ENCODE assay signal across 2 cellular contexts in genomic region chr22:18935889-18936529, GRCh38.
TF ChIP-seq lines count a peak whose summit lies in the region.

A gene with protein sequence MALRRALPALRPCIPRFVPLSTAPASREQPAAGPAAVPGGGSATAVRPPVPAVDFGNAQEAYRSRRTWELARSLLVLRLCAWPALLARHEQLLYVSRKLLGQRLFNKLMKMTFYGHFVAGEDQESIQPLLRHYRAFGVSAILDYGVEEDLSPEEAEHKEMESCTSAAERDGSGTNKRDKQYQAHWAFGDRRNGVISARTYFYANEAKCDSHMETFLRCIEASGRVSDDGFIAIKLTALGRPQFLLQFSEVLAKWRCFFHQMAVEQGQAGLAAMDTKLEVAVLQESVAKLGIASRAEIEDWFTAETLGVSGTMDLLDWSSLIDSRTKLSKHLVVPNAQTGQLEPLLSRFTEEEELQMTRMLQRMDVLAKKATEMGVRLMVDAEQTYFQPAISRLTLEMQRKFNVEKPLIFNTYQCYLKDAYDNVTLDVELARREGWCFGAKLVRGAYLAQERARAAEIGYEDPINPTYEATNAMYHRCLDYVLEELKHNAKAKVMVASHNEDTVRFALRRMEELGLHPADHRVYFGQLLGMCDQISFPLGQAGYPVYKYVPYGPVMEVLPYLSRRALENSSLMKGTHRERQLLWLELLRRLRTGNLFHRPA (minus strand): TSS chr22:18936293. CDS start chr22:18936287, 6 bp downstream.

TF ChIP-seq in IMR-90, 13 proteins besides CTCF, POLR2A, EP300 and RAD21 (continued from another document):
- no peak for TF ChIP-seq SMC3 (IDR thresholded peaks at IDR 0.05; ENCODE audit: low read depth, low read length)
- no peak for TF ChIP-seq USF2 (IDR thresholded peaks at IDR 0.05; ENCODE audit: low read depth, low read length)
- TF ChIP-seq FOS (IDR thresholded peaks at IDR 0.05; ENCODE audit: low read depth, low read length), result no peak
- TF ChIP-seq NFE2L2 (IDR thresholded peaks at IDR 0.05; ENCODE audit: low read depth, low read length), result no peak
- TF ChIP-seq RFX5 (IDR thresholded peaks at IDR 0.05; ENCODE audit: low read depth, low read length), result no peak
- no peak for TF ChIP-seq CHD1 (IDR thresholded peaks at IDR 0.05; ENCODE audit: low read depth, low read length)
- TF ChIP-seq MAFK (IDR thresholded peaks at IDR 0.05; ENCODE audit: low read depth, low read length), result no peak
- TF ChIP-seq, protein P1, sequence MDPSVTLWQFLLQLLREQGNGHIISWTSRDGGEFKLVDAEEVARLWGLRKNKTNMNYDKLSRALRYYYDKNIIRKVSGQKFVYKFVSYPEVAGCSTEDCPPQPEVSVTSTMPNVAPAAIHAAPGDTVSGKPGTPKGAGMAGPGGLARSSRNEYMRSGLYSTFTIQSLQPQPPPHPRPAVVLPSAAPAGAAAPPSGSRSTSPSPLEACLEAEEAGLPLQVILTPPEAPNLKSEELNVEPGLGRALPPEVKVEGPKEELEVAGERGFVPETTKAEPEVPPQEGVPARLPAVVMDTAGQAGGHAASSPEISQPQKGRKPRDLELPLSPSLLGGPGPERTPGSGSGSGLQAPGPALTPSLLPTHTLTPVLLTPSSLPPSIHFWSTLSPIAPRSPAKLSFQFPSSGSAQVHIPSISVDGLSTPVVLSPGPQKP (IDR thresholded peaks at IDR 0.05; ENCODE audit: borderline replicate concordance, low read depth, low read length), result no peak
- no peak for TF ChIP-seq RCOR1 (IDR thresholded peaks at IDR 0.05; ENCODE audit: insufficient replicate concordance, low read length)
- no peak for TF ChIP-seq MAZ (IDR thresholded peaks at IDR 0.05; ENCODE audit: borderline replicate concordance, low read depth, low read length)
- TF ChIP-seq BHLHE40 (IDR thresholded peaks at IDR 0.05; ENCODE audit: low read depth, low read length), result no peak

TF ChIP-seq in GM12878, 131 proteins besides CTCF, POLR2A, EP300 and RAD21 (continued from another document):
- TF ChIP-seq HCFC1 (IDR thresholded peaks at IDR 0.05; ENCODE audit: low read length) (no peak), NFXL1 (IDR thresholded peaks at IDR 0.05; ENCODE audit: borderline replicate concordance) (no peak), ZBTB40 (IDR thresholded peaks at IDR 0.05; ENCODE audit: borderline replicate concordance) (no peak), NR2C2 (IDR thresholded peaks at IDR 0.05; ENCODE audit: borderline replicate concordance, control insufficient read depth, insufficient read length, low read depth) (no peak), NRF1 (conservative IDR thresholded peaks at IDR 0.05; ENCODE audit: low read depth, low read length) (no peak), ETV6 (conservative IDR thresholded peaks at IDR 0.05 in 1 of 2, IDR thresholded peaks at IDR 0.05 in 1 of 2; ENCODE audit: borderline replicate concordance in 1 of 2, low read depth in 1 of 2) (no peak), POLR2AphosphoS5 (IDR thresholded peaks at IDR 0.05; ENCODE audit: low read length) (no peak), PKNOX1 (IDR thresholded peaks at IDR 0.05) (no peak), ZNF622 (IDR thresholded peaks at IDR 0.05) (no peak), ZZZ3 (IDR thresholded peaks at IDR 0.05; ENCODE audit: control insufficient read depth, insufficient read length, low read depth) (no peak), ZNF384 (IDR thresholded peaks at IDR 0.05; ENCODE audit: borderline replicate concordance, low read depth, low read length) (no peak), PML (IDR thresholded peaks at IDR 0.05; ENCODE audit: low read length) (no peak), TAF1 (IDR thresholded peaks at IDR 0.05; ENCODE audit: borderline replicate concordance, low read depth, low read length) (no peak), PAX5 (IDR thresholded peaks at IDR 0.05; ENCODE audit: borderline replicate concordance, low read depth, low read length) (no peak), CREM (IDR thresholded peaks at IDR 0.05; ENCODE audit: low read depth) (no peak)
- TF ChIP-seq, protein P2, sequence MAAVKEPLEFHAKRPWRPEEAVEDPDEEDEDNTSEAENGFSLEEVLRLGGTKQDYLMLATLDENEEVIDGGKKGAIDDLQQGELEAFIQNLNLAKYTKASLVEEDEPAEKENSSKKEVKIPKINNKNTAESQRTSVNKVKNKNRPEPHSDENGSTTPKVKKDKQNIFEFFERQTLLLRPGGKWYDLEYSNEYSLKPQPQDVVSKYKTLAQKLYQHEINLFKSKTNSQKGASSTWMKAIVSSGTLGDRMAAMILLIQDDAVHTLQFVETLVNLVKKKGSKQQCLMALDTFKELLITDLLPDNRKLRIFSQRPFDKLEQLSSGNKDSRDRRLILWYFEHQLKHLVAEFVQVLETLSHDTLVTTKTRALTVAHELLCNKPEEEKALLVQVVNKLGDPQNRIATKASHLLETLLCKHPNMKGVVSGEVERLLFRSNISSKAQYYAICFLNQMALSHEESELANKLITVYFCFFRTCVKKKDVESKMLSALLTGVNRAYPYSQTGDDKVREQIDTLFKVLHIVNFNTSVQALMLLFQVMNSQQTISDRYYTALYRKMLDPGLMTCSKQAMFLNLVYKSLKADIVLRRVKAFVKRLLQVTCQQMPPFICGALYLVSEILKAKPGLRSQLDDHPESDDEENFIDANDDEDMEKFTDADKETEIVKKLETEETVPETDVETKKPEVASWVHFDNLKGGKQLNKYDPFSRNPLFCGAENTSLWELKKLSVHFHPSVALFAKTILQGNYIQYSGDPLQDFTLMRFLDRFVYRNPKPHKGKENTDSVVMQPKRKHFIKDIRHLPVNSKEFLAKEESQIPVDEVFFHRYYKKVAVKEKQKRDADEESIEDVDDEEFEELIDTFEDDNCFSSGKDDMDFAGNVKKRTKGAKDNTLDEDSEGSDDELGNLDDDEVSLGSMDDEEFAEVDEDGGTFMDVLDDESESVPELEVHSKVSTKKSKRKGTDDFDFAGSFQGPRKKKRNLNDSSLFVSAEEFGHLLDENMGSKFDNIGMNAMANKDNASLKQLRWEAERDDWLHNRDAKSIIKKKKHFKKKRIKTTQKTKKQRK (IDR thresholded peaks at IDR 0.05; ENCODE audit: low read depth, low read length), result no peak
- TF ChIP-seq, protein P3, sequence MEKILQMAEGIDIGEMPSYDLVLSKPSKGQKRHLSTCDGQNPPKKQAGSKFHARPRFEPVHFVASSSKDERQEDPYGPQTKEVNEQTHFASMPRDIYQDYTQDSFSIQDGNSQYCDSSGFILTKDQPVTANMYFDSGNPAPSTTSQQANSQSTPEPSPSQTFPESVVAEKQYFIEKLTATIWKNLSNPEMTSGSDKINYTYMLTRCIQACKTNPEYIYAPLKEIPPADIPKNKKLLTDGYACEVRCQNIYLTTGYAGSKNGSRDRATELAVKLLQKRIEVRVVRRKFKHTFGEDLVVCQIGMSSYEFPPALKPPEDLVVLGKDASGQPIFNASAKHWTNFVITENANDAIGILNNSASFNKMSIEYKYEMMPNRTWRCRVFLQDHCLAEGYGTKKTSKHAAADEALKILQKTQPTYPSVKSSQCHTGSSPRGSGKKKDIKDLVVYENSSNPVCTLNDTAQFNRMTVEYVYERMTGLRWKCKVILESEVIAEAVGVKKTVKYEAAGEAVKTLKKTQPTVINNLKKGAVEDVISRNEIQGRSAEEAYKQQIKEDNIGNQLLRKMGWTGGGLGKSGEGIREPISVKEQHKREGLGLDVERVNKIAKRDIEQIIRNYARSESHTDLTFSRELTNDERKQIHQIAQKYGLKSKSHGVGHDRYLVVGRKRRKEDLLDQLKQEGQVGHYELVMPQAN (conservative IDR thresholded peaks at IDR 0.05), result no peak
